In genomic region chr9:35656841-35657326, GRCh38 we compare ENCODE assay signal across 9 cellular contexts. TPM values are rescaled to one million over a fixed set of nuclear protein-coding genes. Genes with fewer than 3 reads are reported as not detected.
A peak's percentile ranks its signal among the peaks of the same experiment; 100 is the strongest.
DNase-seq lines count a peak whose midpoint lies in the region; ATAC-seq and TF ChIP-seq lines count a peak whose summit lies in the region.
"Had no signal": no experiment of that assay in that cellular context is flagged by ENCODE, and none has a peak within 500 bp of the region (broad histone marks: within the 10 kb centered on the region; RNA-seq: fewer than 3 reads in every experiment).

No MANE protein-coding gene starts in this region.

- no peaks in the 10 kb centered on the region for H3K9me2 ChIP-seq in DOHH2 (replicated peaks; ENCODE audit: control insufficient read depth, low read length)

- WGBS in prostate gland, result 35% methylated on average over 14 of the region's 14 CpGs

- CTCF ChIA-PET in T-cell (lab: Charles Lee), result interaction anchor here (0.5 to 7.1 kb wide), 10 partner anchors 9 to 74 kb away, joined by 3 to 122 read pairs (median 10); no protein-coding TSS in a partner anchor

- peak overlapping the region; percentile 96 to 99 for H3K27ac Mint-ChIP-seq in T-cell

- peaks cover 4 to 5% of the 10 kb centered on the region in 2 donors for H3K27me3 Mint-ChIP-seq in T-cell

- H3K27me3 ChIP-seq in DOHH2 (ENCODE audit: control insufficient read depth, low read length), result no peaks in the 10 kb centered on the region
- H3K27me3 ChIP-seq in prostate gland (replicated peaks; ENCODE audit: insufficient read depth), result no peaks in the 10 kb centered on the region

- no peak for DNase-seq in T-cell
- no peak for DNase-seq in fibroblast of mammary gland (ENCODE audit: low read depth)
- no peak for DNase-seq in prostate gland (ENCODE audit: low spot score)
- DNase-seq in middle frontal gyrus (ENCODE audit: extremely low spot score, low spot score), result no peak
- DNase-seq in HK-2 (ENCODE audit: unreplicated experiment), result no peak

- peaks cover 59 to 74% (median 64%) of the 10 kb centered on the region in 3 donors for H3K4me1 Mint-ChIP-seq in T-cell

- peaks cover 14% of the 10 kb centered on the region for H3F3A ChIP-seq in DOHH2 (ENCODE audit: control insufficient read depth, insufficient read depth)

- POLR2A ChIA-PET in T-cell (lab: Charles Lee), result interaction anchor here (0.5 to 1.5 kb wide), 5 partner anchors 7 to 176 kb away, joined by 3 to 5 read pairs (median 4); no protein-coding TSS in a partner anchor

- no peak for ATAC-seq in T-cell (replicated peaks in 1 of 4)
- ATAC-seq in HG02678 (IDR thresholded peaks at IDR 0.05; ENCODE audit: unreplicated experiment), result no peak
- no peak for ATAC-seq in HG02840 (IDR thresholded peaks at IDR 0.05; ENCODE audit: low FRiP score, unreplicated experiment)

- peaks cover 28% of the 10 kb centered on the region for H3K36me3 ChIP-seq in DOHH2 (ENCODE audit: control insufficient read depth, low read length)
- H3K36me3 ChIP-seq in prostate gland, result no peaks in the 10 kb centered on the region

- H3K27ac ChIP-seq in DOHH2 (ENCODE audit: low read depth, low read length) (0 out of 2 replicates have a peak overlapping the region, but pooled peaks have one; percentile 71), prostate gland (peak overlapping the region; percentile 85 to 93)

- peak overlapping the region; percentile 78 for H3K4me2 ChIP-seq in DOHH2 (ENCODE audit: low read length)

- H3K4me3 Mint-ChIP-seq in T-cell, result peak overlapping the region; percentile 84 to 93 (median 89)

- H4K20me1 ChIP-seq in DOHH2 (ENCODE audit: control insufficient read depth, insufficient read depth, low read depth, low read length), result no peaks in the 10 kb centered on the region

- H3K36me3 Mint-ChIP-seq in T-cell, result peaks cover 22% of the 10 kb centered on the region

- intact Hi-C loops in prostate gland (cut with DNase I), result loop anchor here (5.0 kb wide), 1 partner anchor 75 kb away; the partner anchor contains the start of genes CREB3 and TLN1

- H3K9me3 ChIP-seq in DOHH2 (ENCODE audit: control insufficient read depth, insufficient read depth, low read length) (no peaks in the 10 kb centered on the region), prostate gland (no peaks in the 10 kb centered on the region)

- peaks cover 47% of the 10 kb centered on the region for H3K4me1 ChIP-seq in DOHH2 (ENCODE audit: control insufficient read depth, low read length)
- no peaks in the 10 kb centered on the region for H3K4me1 ChIP-seq in prostate gland (replicated peaks)

- TF ChIP-seq POLR2A in prostate gland (IDR thresholded peaks at IDR 0.05), result no peak

- H3K79me2 ChIP-seq in DOHH2 (ENCODE audit: control insufficient read depth, low read length), result peaks cover 16% of the 10 kb centered on the region

- no peaks in the 10 kb centered on the region for H3K9me3 Mint-ChIP-seq in T-cell

- H3K4me3 ChIP-seq in DOHH2 (ENCODE audit: low read length) (peak overlapping the region; percentile 82), fibroblast of mammary gland (ENCODE audit: control insufficient read depth, low read depth, low read length) (peak overlapping the region; percentile 35), prostate gland (peak overlapping the region; percentile 84 to 91)

- TF ChIP-seq CTCF in DOHH2 (IDR thresholded peaks at IDR 0.05; ENCODE audit: low read depth, low read length, poor library complexity, severe bottlenecking) (no peak), fibroblast of mammary gland (conservative IDR thresholded peaks at IDR 0.05; ENCODE audit: control insufficient read depth, insufficient read depth, low read depth, low read length) (no peak), prostate gland (IDR thresholded peaks at IDR 0.05) (no peak)

RNA-seq across cellular contexts. Expression of gene RMRP, which starts 0.9 kb away (rescaled TPM):
- total RNA-seq in T-cell (over 10,000 TPM; 10,537 to 37,987 (median 30,491) TPM), prostate gland (over 10,000 TPM in 1 of 2 donors, 1,000 to 10,000 TPM in 1; 1,879 to 13,864 TPM)

RNA-seq across cellular contexts. Expression of gene CCDC107, which starts 1.2 kb away (rescaled TPM):
- total RNA-seq in T-cell (10 to 100 TPM; 17.7 to 29.8 (median 27.5) TPM), prostate gland (10 to 100 TPM; 22.8 to 26.2 TPM)

RNA-seq across cellular contexts. Expression of gene SIT1, which starts 6.2 kb away (rescaled TPM):
- total RNA-seq in T-cell (10 to 100 TPM; 34.9 to 57.1 (median 51.9) TPM), prostate gland (under 1 TPM; 0.18 to 0.68 TPM)
- total RNA-seq: renal cortical epithelial cell had no signal

RNA-seq across cellular contexts. Expression of gene ARHGEF39, which starts 8.1 kb away (rescaled TPM):
- total RNA-seq in T-cell, result 1 to 10 TPM in 2 of 5 donors, under 1 TPM in 3; 0.12 to 1.3 (median 0.57) TPM
- 1 to 10 TPM; 1.1 to 1.8 TPM for total RNA-seq in prostate gland

RNA-seq across cellular contexts. Expression of gene CA9, which starts 16.8 kb away (rescaled TPM):
- total RNA-seq in T-cell (under 1 TPM in 2 of 5 donors, not detected in 3; 0.19 to 0.46 TPM), prostate gland (not detected)

Comparison
In these comparisons a context has a peak if more than half of its experiments do, and no peak if none do; other contexts are left out.
1. H3K4me3 ChIP-seq: peak in every context shown above with its lines; median percentile 88 in prostate gland; 82 in DOHH2; 35 in fibroblast of mammary gland.
2. RNA of gene SIT1, which starts 6.2 kb away (total RNA-seq): 34.9 to 57.1 TPM in T-cell; 0.18 to 0.68 TPM in prostate gland; every median in the first group is over 10 times any median in the second.